10 cellular contexts compared by ENCODE assay signal in the genomic region with DNA sequence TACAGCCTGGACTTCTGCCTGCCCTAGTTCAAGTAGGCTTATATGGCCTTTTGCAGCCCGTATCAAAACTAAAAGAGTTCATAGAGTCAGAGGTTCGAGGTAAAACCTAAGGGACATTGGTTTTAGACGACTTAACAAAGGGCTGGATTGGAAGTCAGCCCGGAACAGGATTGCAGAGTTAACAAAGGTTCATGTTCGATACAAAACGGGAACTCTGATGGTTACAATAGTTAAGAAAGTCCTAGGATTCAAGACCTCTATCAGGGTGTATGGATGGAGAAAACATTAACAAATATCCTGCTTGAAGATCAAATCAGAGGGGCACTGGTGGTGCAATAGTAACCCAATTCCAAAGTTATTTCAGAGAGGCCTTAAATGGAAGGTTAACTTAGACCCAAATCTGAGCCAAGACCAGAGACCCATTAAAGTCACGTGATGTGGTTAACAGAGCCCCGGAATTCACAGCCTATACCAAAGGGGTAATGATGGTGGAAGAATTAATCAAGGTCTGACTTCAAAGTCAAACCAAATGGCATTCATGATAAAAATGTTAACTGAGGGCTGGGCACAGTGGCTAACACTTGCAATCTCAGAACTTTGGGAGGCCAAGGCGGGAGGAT. TPM values are rescaled to one million over a fixed set of nuclear protein-coding genes. Genes with fewer than 3 reads are reported as not detected.
DNase-seq lines count a peak whose midpoint lies in the region; ATAC-seq and TF ChIP-seq lines count a peak whose summit lies in the region.
"Had no signal": no experiment of that assay in that cellular context is flagged by ENCODE, and none has a peak within 500 bp of the region (broad histone marks: within the 10 kb centered on the region; RNA-seq: fewer than 3 reads in every experiment).

No MANE protein-coding gene starts in this region.

- no peak overlapping the region for H3K14ac ChIP-seq in mesenchymal stem cell (ENCODE audit: low read length in 2 of 2)

- H4K8ac ChIP-seq in mesenchymal stem cell (ENCODE audit: low read length) = no peak overlapping the region

- peaks cover 2% of the 10 kb centered on the region for H3K36me3 Mint-ChIP-seq in activated naive CD4-positive, alpha-beta T cell treated with anti-CD3 and anti-CD28 coated beads, Interleukin-2, amount 10 ng/mL, durations not matched to agents 7 days and 5 days
- H3K36me3 Mint-ChIP-seq in brain = no peaks in the 10 kb centered on the region

- no peak overlapping the region for H3K27ac ChIP-seq in mesenchymal stem cell (ENCODE audit: low read length, poor library complexity, severe bottlenecking)
- peak overlapping the region; percentile 80 to 89 (median 85) for H3K27ac ChIP-seq in transverse colon
- H3K27ac ChIP-seq: BLaER1 treated with 17β-estradiol and CSF1 and Interleukin-3, amounts not matched to agents 10 nM and 100 nM had no signal

- no peak overlapping the region for H3K18ac ChIP-seq in mesenchymal stem cell (ENCODE audit: low read depth in 1 of 2, low read length in 2 of 2)

- no peaks in the 10 kb centered on the region for H3K79me1 ChIP-seq in mesenchymal stem cell (replicated peaks; ENCODE audit: low read length, poor library complexity, severe bottlenecking)

- no peak overlapping the region for H4K91ac ChIP-seq in mesenchymal stem cell (ENCODE audit: low read length)

- H2BK120ac ChIP-seq in mesenchymal stem cell (ENCODE audit: low read depth, low read length) = no peak overlapping the region

- no peak overlapping the region for H2BK5ac ChIP-seq in mesenchymal stem cell (ENCODE audit: low read depth, low read length, poor library complexity, severe bottlenecking)

- no peak for DNase-seq in activated naive CD4-positive, alpha-beta T cell treated with anti-CD3 and anti-CD28 coated beads, Interleukin-2, amount 10 ng/mL, durations not matched to agents 7 days and 5 days
- DNase-seq in activated naive CD4-positive, alpha-beta T cell treated with Interleukin-2 at 50 U/mL for 16 hours = no peak
- DNase-seq in mesenchymal stem cell (no peak), transverse colon (no peak), midbrain (lab: John Stamatoyannopoulos, UW) (no peak)

- H3K27me3 ChIP-seq in mesenchymal stem cell (ENCODE audit: control insufficient read depth in 1 of 2, insufficient read depth in 1 of 2, low read length in 2 of 2) = no peaks in the 10 kb centered on the region
- H3K27me3 ChIP-seq in transverse colon = no peaks in the 10 kb centered on the region

- peak overlapping the region; percentile 84 for H3K9ac ChIP-seq in mesenchymal stem cell (ENCODE audit: low read length)
- H3K9ac ChIP-seq: BLaER1 treated with 17β-estradiol and CSF1 and Interleukin-3, amounts not matched to agents 10 nM and 100 nM had no signal

- H3K4ac ChIP-seq in mesenchymal stem cell (ENCODE audit: low read depth in 1 of 2, low read length in 2 of 2) = no peak overlapping the region

- no peak overlapping the region for H2BK12ac ChIP-seq in mesenchymal stem cell (ENCODE audit: low read length in 2 of 2)

- H3K4me2 ChIP-seq in mesenchymal stem cell (ENCODE audit: low read length, poor library complexity, severe bottlenecking) = no peak overlapping the region

- TF ChIP-seq POLR2A in transverse colon (IDR thresholded peaks at IDR 0.05) = no peak

- WGBS in mesenchymal stem cell = 69% methylated on average over 8 of the region's 9 CpGs
- whole genome bisulfite sequencing in transverse colon (ENCODE audit: low coverage in 1 of 2), 2 donors = 68% methylated on average over 9 of the region's 9 CpGs; no CpG with 5 or more reads in 1 of the 2 donors

- H2AK5ac ChIP-seq in mesenchymal stem cell (ENCODE audit: low read length, severe bottlenecking) = no peak overlapping the region

- H3K27ac Mint-ChIP-seq in activated naive CD4-positive, alpha-beta T cell treated with anti-CD3 and anti-CD28 coated beads, Interleukin-2, amount 10 ng/mL, durations not matched to agents 7 days and 5 days = peak overlapping the region; percentile 76
- H3K27ac Mint-ChIP-seq in brain = peak overlapping the region in 3 of 5 experiments; percentile 5 to 98 (median 44)

- peaks cover 14% of the 10 kb centered on the region for H3K4me1 Mint-ChIP-seq in activated naive CD4-positive, alpha-beta T cell treated with anti-CD3 and anti-CD28 coated beads, Interleukin-2, amount 10 ng/mL, durations not matched to agents 7 days and 5 days
- peaks cover 6% of the 10 kb centered on the region for H3K4me1 Mint-ChIP-seq in brain

- no peak overlapping the region for H2BK15ac ChIP-seq in mesenchymal stem cell (ENCODE audit: low read depth, poor library complexity, severe bottlenecking)

- TF ChIP-seq CTCF in brain (conservative IDR thresholded peaks at IDR 0.05) (no peak), transverse colon (IDR thresholded peaks at IDR 0.05) (no peak)

- H3K36me3 ChIP-seq in mesenchymal stem cell (ENCODE audit: control insufficient read depth in 1 of 2, insufficient read depth in 2 of 2, low read depth in 1 of 2, low read length in 2 of 2) (no peaks in the 10 kb centered on the region), transverse colon (no peaks in the 10 kb centered on the region)
- H3K36me3 ChIP-seq: BLaER1 treated with 17β-estradiol and CSF1 and Interleukin-3, amounts not matched to agents 10 nM and 100 nM had no signal

- H3K4me3 ChIP-seq in mesenchymal stem cell (ENCODE audit: insufficient read depth in 1 of 2, low read depth in 1 of 2, low read length in 2 of 2) = peak overlapping the region in 1 of 2 experiments; percentile 77
- H3K4me3 ChIP-seq in transverse colon = peak overlapping the region in 3 of 4 donors; percentile 53 to 72 (median 66)

- H3K9me3 ChIP-seq in mesenchymal stem cell (ENCODE audit: control insufficient read depth, low read length) (peaks cover 2% of the 10 kb centered on the region), transverse colon (no peaks in the 10 kb centered on the region)

- CTCF ChIA-PET in activated naive CD4-positive, alpha-beta T cell treated with anti-CD3 and anti-CD28 coated beads, Interleukin-2, amount 10 ng/mL, durations not matched to agents 7 days and 5 days (lab: Charles Lee) = no interaction called here

- H3K27me3 Mint-ChIP-seq in activated naive CD4-positive, alpha-beta T cell treated with anti-CD3 and anti-CD28 coated beads, Interleukin-2, amount 10 ng/mL, durations not matched to agents 7 days and 5 days = peaks cover 3% of the 10 kb centered on the region
- peaks cover 5% of the 10 kb centered on the region for H3K27me3 Mint-ChIP-seq in brain

- H3K4me1 ChIP-seq in mesenchymal stem cell (ENCODE audit: control insufficient read depth, insufficient read depth, low read depth, low read length) = no peaks in the 10 kb centered on the region
- H3K4me1 ChIP-seq in transverse colon = no peaks in the 10 kb centered on the region

- ATAC-seq in GM18867 (IDR thresholded peaks at IDR 0.05; ENCODE audit: unreplicated experiment) (no peak), GM18870 (IDR thresholded peaks at IDR 0.05; ENCODE audit: unreplicated experiment) (no peak)

- H3K4me3 Mint-ChIP-seq in activated naive CD4-positive, alpha-beta T cell treated with anti-CD3 and anti-CD28 coated beads, Interleukin-2, amount 10 ng/mL, durations not matched to agents 7 days and 5 days = peak overlapping the region; percentile 80
- H3K4me3 Mint-ChIP-seq in brain = peak overlapping the region; percentile 71 to 90 (median 81)

- in situ Hi-C loops in transverse colon (cut with MboI; ENCODE audit: low pct_ligation_motif_present in 1 of 4, low pct_unique_long_range_greater_than_20kb in 1 of 4, low sequenced_read_pairs in 3 of 4) = no loop called here

- intact Hi-C loops in transverse colon (cut with DNase I; ENCODE audit: low total_unique reads) = no loop called here

- H2AFZ ChIP-seq in mesenchymal stem cell (ENCODE audit: low read depth, low read length) = peak overlapping the region; percentile 1

- no peak overlapping the region for H3K23ac ChIP-seq in mesenchymal stem cell (ENCODE audit: low read length in 2 of 2)

- no peak for TF ChIP-seq EP300 in transverse colon (IDR thresholded peaks at IDR 0.05; ENCODE audit: low read depth)

- peaks cover 2% of the 10 kb centered on the region for H3K9me3 Mint-ChIP-seq in activated naive CD4-positive, alpha-beta T cell treated with anti-CD3 and anti-CD28 coated beads, Interleukin-2, amount 10 ng/mL, durations not matched to agents 7 days and 5 days
- H3K9me3 Mint-ChIP-seq in brain = peaks cover 0 to 33% (median 3%) of the 10 kb centered on the region in 5 experiments

RNA-seq across cellular contexts. Expression of gene ZNF630, which starts 0.7 kb away (rescaled TPM):
- 2.1 TPM for polyA plus RNA-seq in brain (ENCODE audit: insufficient read depth, low read depth, low replicate concordance)
- polyA plus RNA-seq in mesenchymal stem cell (2013, experiment 1 of 2) = 1.0 TPM
- polyA plus RNA-seq in mesenchymal stem cell (2013, experiment 2 of 2) = 0.79 TPM
- total RNA-seq in transverse colon = 10 to 100 TPM in 2 of 4 donors, 1 to 10 TPM in 2; 4.6 to 29.9 (median 14.1) TPM

RNA-seq across cellular contexts. Expression of gene SPACA5B, which starts 58.3 kb away (rescaled TPM):
- not detected for polyA plus RNA-seq in brain (ENCODE audit: insufficient read depth, low read depth, low replicate concordance)
- not detected for polyA plus RNA-seq in mesenchymal stem cell (2013, experiment 1 of 2)
- polyA plus RNA-seq in mesenchymal stem cell (2013, experiment 2 of 2) = not detected
- total RNA-seq in transverse colon = not detected
- total RNA-seq: pulmonary artery endothelial cell had no signal
